In genomic region chr7:38344646-38345200, GRCh38 we compare ENCODE assay signal across 8 cellular contexts.
DNase-seq lines count a peak whose midpoint lies in the region; ATAC-seq, FAIRE-seq and TF ChIP-seq lines count a peak whose summit lies in the region.
"Not testable (repeated sequence)": the region's sequence is repeated elsewhere in the genome, so short reads cannot be mapped to it uniquely, and the experiment has no call there.

No MANE protein-coding gene starts in this region.

- not testable (repeated sequence) for FAIRE-seq in K562 (lab: Jason Lieb, UNC)

- not testable (repeated sequence) for H3K9me3 ChIP-seq in DOHH2 (ENCODE audit: control insufficient read depth, insufficient read depth, low read length); K562 (replicated peaks; ENCODE audit: control insufficient read depth, insufficient read depth, low read depth, low read length)

- H3K4me2 ChIP-seq in DOHH2 (ENCODE audit: low read length): peak overlapping the region; percentile 8; the same call in 1 of the 2 replicates
- peak overlapping the region; percentile 53; the same call in 1 of the 2 replicates for H3K4me2 ChIP-seq in K562 (ENCODE audit: insufficient read depth, low read length)

- POLR2A ChIA-PET in activated CD4-positive, alpha-beta memory T cell treated with anti-CD3 and anti-CD28 coated beads, Interleukin-2, amount 10 ng/mL, durations not matched to agents 7 days and 5 days (lab: Charles Lee): interaction anchor here (0.7 to 2.0 kb wide), 4 partner anchors 9 to 129 kb away, joined by 3 to 6 read pairs (median 4); no protein-coding TSS in a partner anchor
- POLR2A ChIA-PET in K562 (lab: Yijun Ruan, JAX): interaction anchor here (0.6 to 1.1 kb wide), 3 partner anchors 7 to 219 kb away, joined by 3 to 5 read pairs (median 4); no protein-coding TSS in a partner anchor

- 0 out of 2 replicates have a peak, but pooled peaks cover 11% of the 10 kb centered on the region for H3F3A ChIP-seq in DOHH2 (ENCODE audit: control insufficient read depth, insufficient read depth)

- peak overlapping the region; percentile 80 for H3K27ac Mint-ChIP-seq in activated CD4-positive, alpha-beta memory T cell treated with anti-CD3 and anti-CD28 coated beads, Interleukin-2, amount 10 ng/mL, durations not matched to agents 7 days and 5 days

- H4K20me1 ChIP-seq in DOHH2 (ENCODE audit: control insufficient read depth, insufficient read depth, low read depth, low read length); K562 (replicated peaks; ENCODE audit: control insufficient read depth, insufficient read depth, low read length): not testable (repeated sequence)

- not testable (repeated sequence) for H3K27ac ChIP-seq in DOHH2 (ENCODE audit: low read depth, low read length)
- peak overlapping the region; percentile 3; the same call in 1 of the 3 replicates for H3K27ac ChIP-seq in K562 (ENCODE audit: extremely low read depth, low read depth, low read length)

- not testable (repeated sequence) for H3K36me3 ChIP-seq in DOHH2 (ENCODE audit: control insufficient read depth, low read length)
- peaks cover 27% of the 10 kb centered on the region; the same call in 2 of the 3 replicates for H3K36me3 ChIP-seq in K562 (ENCODE audit: control insufficient read depth, insufficient read depth, low read length)

- not testable (repeated sequence) for TF ChIP-seq RAD21 in K562 (CRISPR knock-in tag; conservative IDR thresholded peaks at IDR 0.05 in 1 of 2, IDR thresholded peaks at IDR 0.05 in 1 of 2)

- in situ Hi-C loops in K562 (cut with MboI): not testable (repeated sequence)

- BruUV-seq in K562 (replicated peaks; lab: Mats Ljungman, UMichigan): not testable (repeated sequence)

- H3K27me3 ChIP-seq in DOHH2 (ENCODE audit: control insufficient read depth, low read length); K562 (ENCODE audit: control insufficient read depth in 2 of 2, insufficient read depth in 2 of 2, low read length in 2 of 2): not testable (repeated sequence)

- not testable (repeated sequence) for TF ChIP-seq CTCF in DOHH2 (IDR thresholded peaks at IDR 0.05; ENCODE audit: low read depth, low read length, poor library complexity, severe bottlenecking); K562 (IDR thresholded peaks at IDR 0.05 in 2 of 3, conservative IDR thresholded peaks at IDR 0.05 in 1 of 3; ENCODE audit: insufficient read depth in 2 of 3, low read depth in 1 of 3, low read length in 3 of 3)

- H3K4me3 ChIP-seq in DOHH2 (ENCODE audit: low read length); K562: not testable (repeated sequence)

- H3K4me3 Mint-ChIP-seq in activated CD4-positive, alpha-beta memory T cell treated with anti-CD3 and anti-CD28 coated beads, Interleukin-2, amount 10 ng/mL, durations not matched to agents 7 days and 5 days: peak overlapping the region; percentile 22

- peak; percentile 62 for DNase-seq in NCI-H510A treated with DMSO at 0.1 percent for 48 hours (lab: John Stamatoyannopoulos, UW)
- DNase-seq in activated CD4-positive, alpha-beta memory T cell treated with anti-CD3 and anti-CD28 coated beads, Interleukin-2, amount 10 ng/mL, durations not matched to agents 7 days and 5 days: not testable (repeated sequence)
- DNase-seq in K562 (ENCODE audit: extremely low read depth in 1 of 4, low spot score in 3 of 4): peak in 1 of 4 experiments; percentile 44
- peak; percentile 22 for DNase-seq in stimulated activated CD4-positive, alpha-beta T cell treated with anti-CD3 and anti-CD28 coated beads, Interleukin-15, amount 100 ng/mL, for 24 hours

- H3K36me3 Mint-ChIP-seq in activated CD4-positive, alpha-beta memory T cell treated with anti-CD3 and anti-CD28 coated beads, Interleukin-2, amount 10 ng/mL, durations not matched to agents 7 days and 5 days (ENCODE audit: low read depth): not testable (repeated sequence)

- H3K9me2 ChIP-seq in DOHH2 (replicated peaks; ENCODE audit: control insufficient read depth, low read length): not testable (repeated sequence)

- ATAC-seq in GM19463 (IDR thresholded peaks at IDR 0.05; ENCODE audit: unreplicated experiment): peak; percentile 41
- peak; percentile 39 for ATAC-seq in HG02763 (IDR thresholded peaks at IDR 0.05; ENCODE audit: unreplicated experiment)
- peak; percentile 41 for ATAC-seq in HG03442 (IDR thresholded peaks at IDR 0.05; ENCODE audit: unreplicated experiment)
- ATAC-seq in K562: not testable (repeated sequence)

- not testable (repeated sequence) for H3K9me1 ChIP-seq in K562 (ENCODE audit: control insufficient read depth, insufficient read depth, low read length)

- not testable (repeated sequence) for H3K9me3 Mint-ChIP-seq in activated CD4-positive, alpha-beta memory T cell treated with anti-CD3 and anti-CD28 coated beads, Interleukin-2, amount 10 ng/mL, durations not matched to agents 7 days and 5 days

- CTCF ChIA-PET in activated CD4-positive, alpha-beta memory T cell treated with anti-CD3 and anti-CD28 coated beads, Interleukin-2, amount 10 ng/mL, durations not matched to agents 7 days and 5 days (lab: Charles Lee): interaction anchor here (0.9 to 4.0 kb wide), 14 partner anchors 9 to 133 kb away, joined by 3 to 26 read pairs (median 6); no protein-coding TSS in a partner anchor
- CTCF ChIA-PET in K562 (lab: Yijun Ruan, JAX; ENCODE audit: low intra/inter-chr PET ratio): interaction anchor here (1.1 kb wide), 1 partner anchor 129 kb away, joined by 4 read pairs; no protein-coding TSS in a partner anchor

- H3K9ac ChIP-seq in K562 (ENCODE audit: insufficient read depth in 1 of 2, low read depth in 2 of 2, low read length in 2 of 2): peak overlapping the region in 1 of 2 experiments; percentile 71; a peak in 1 of 4 replicates

- intact Hi-C loops in K562 (cut with micrococcal nuclease): loop anchor here (1.0 kb wide), 1 partner anchor 15 kb away; no protein-coding TSS in a partner anchor

- 44% methylated on average over 4 of the region's 4 CpGs for WGBS in K562 (ENCODE audit: insufficient coverage, low coverage, missing lambda C conversion rate)

- TF ChIP-seq POLR2A in K562 (conservative IDR thresholded peaks at IDR 0.05): not testable (repeated sequence)

- H3K27me3 Mint-ChIP-seq in activated CD4-positive, alpha-beta memory T cell treated with anti-CD3 and anti-CD28 coated beads, Interleukin-2, amount 10 ng/mL, durations not matched to agents 7 days and 5 days: not testable (repeated sequence)

- not testable (repeated sequence) for H3K79me2 ChIP-seq in DOHH2 (ENCODE audit: control insufficient read depth, low read length)
- peaks cover 75% of the 10 kb centered on the region for H3K79me2 ChIP-seq in K562 (ENCODE audit: control insufficient read depth, insufficient read depth, low read length)

- not testable (repeated sequence) for H2AFZ ChIP-seq in K562 (ENCODE audit: low read depth, low read length)

- H3K4me1 ChIP-seq in DOHH2 (ENCODE audit: control insufficient read depth, low read length): peaks cover 41% of the 10 kb centered on the region
- H3K4me1 ChIP-seq in K562 (replicated peaks in 1 of 2; ENCODE audit: control insufficient read depth in 2 of 2, insufficient read depth in 2 of 2, low read length in 2 of 2): peaks cover 10 to 19% of the 10 kb centered on the region in 2 experiments; a peak in 4 of 5 replicates

- TF ChIP-seq EP300 in K562 (IDR thresholded peaks at IDR 0.05; ENCODE audit: low read length): not testable (repeated sequence)

- peaks cover 56% of the 10 kb centered on the region for H3K4me1 Mint-ChIP-seq in activated CD4-positive, alpha-beta memory T cell treated with anti-CD3 and anti-CD28 coated beads, Interleukin-2, amount 10 ng/mL, durations not matched to agents 7 days and 5 days

TF ChIP-seq in K562, 482 proteins besides CTCF, POLR2A, EP300 and RAD21:
- TF ChIP-seq CBFA2T2 (conservative IDR thresholded peaks at IDR 0.05): peak; percentile 44
- peak; percentile 50 for TF ChIP-seq CBFA2T3 (IDR thresholded peaks at IDR 0.05)
- 0 out of 2 replicates have a peak, but pooled peaks have one; percentile 32 for TF ChIP-seq EGR1 (conservative IDR thresholded peaks at IDR 0.05)
TF ChIP-seq in K562: peak in this region for 3; not testable (repeated sequence) for 479.
